ENCODE assay signal across 8 cellular contexts in the genomic region with DNA sequence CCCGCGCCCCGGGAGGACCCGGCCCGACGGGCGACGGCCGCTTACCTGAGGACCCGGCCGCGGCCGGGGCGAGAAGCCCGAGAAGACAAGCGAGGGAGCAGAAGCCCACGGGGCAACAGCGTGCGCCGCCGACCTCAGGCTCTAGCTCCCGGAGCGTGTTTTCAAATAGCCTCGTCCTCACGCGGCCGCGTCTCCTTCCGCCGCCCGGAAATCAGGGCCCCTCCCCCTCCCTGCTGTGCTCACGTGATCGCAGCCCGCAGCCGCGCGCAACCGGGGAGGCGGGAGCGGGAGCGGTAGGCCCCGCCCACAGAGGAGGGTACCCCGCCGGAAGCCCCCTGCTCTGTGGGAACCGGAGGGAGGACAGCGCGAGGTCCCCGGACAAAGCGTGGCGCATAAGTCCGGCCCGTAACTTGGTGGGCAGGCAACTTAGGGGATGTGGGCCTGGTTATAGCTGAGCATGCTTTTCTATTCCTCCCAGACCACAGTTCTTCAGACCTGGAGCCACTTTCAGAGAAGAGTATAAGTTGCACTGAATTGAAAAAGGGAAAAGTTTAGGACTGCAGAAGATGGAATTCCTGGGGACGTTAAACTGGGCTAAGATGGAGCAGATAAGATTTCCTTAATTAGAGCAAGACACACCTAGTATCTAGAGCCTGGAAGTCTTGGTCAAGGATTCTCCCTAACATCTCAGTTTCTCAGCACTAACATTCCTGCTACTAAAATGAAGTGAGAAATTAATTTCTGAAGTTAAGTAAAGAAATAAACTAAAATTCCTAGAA. TPM values are rescaled to one million over a fixed set of nuclear protein-coding genes. Genes with fewer than 3 reads are reported as not detected.
A peak's percentile ranks its signal among the peaks of the same experiment; 100 is the strongest.
DNase-seq lines count a peak whose midpoint lies in the region; ATAC-seq and TF ChIP-seq lines count a peak whose summit lies in the region.

A gene (minus strand): TSS at position 216 of the 779 bp plus-strand sequence. CDS start 3,579 bp downstream, outside the sequence.

- H3K4me3 ChIP-seq in H7 (ENCODE audit: insufficient read depth, low read depth, low read length) = peak within 1 kb of the TSS; percentile 85
- peak within 1 kb of the TSS; percentile 93 for H3K4me3 ChIP-seq in Loucy (ENCODE audit: low read length, poor library complexity, severe bottlenecking)
- peak within 1 kb of the TSS; percentile 95 for H3K4me3 ChIP-seq in fibroblast of villous mesenchyme (ENCODE audit: low read depth, low read length)
- H3K4me3 ChIP-seq in neural cell (ENCODE audit: low read length) = peak within 1 kb of the TSS; percentile 90

- peaks cover 67% of the 10 kb centered on the region for H3K4me1 ChIP-seq in Loucy (ENCODE audit: insufficient read depth, low read length, poor library complexity, severe bottlenecking)

- H3K27ac Mint-ChIP-seq in stimulated activated naive CD8-positive, alpha-beta T cell treated with anti-CD3 and anti-CD28 coated beads, Interleukin-15, amount 100 ng/mL, for 72 hours = peak within 1 kb of the TSS; percentile 93 to 99

- H3K4me1 Mint-ChIP-seq in stimulated activated naive CD8-positive, alpha-beta T cell treated with anti-CD3 and anti-CD28 coated beads, Interleukin-15, amount 100 ng/mL, for 72 hours = peaks cover 44% of the 10 kb centered on the region

- peak; percentile 41 for TF ChIP-seq RAD21 in neural cell (conservative IDR thresholded peaks at IDR 0.05)

- H2AFZ ChIP-seq in Loucy (ENCODE audit: low read length) (peak within 1 kb of the TSS; percentile 95), neural cell (ENCODE audit: low read depth, low read length) (peak within 1 kb of the TSS; percentile 56)

- no peaks in the 10 kb centered on the region for H3K36me3 ChIP-seq in H7 (replicated peaks; ENCODE audit: control insufficient read depth, insufficient read depth, low read length)
- H3K36me3 ChIP-seq in Loucy (ENCODE audit: insufficient read depth, low read length) = no peaks in the 10 kb centered on the region
- no peaks in the 10 kb centered on the region for H3K36me3 ChIP-seq in neural cell (ENCODE audit: insufficient read depth, low read length)

- no peak for TF ChIP-seq CTCF in Loucy (conservative IDR thresholded peaks at IDR 0.05; ENCODE audit: low read length)
- no peak for TF ChIP-seq CTCF in fibroblast of villous mesenchyme (IDR thresholded peaks at IDR 0.05; ENCODE audit: insufficient read depth, low read depth, low read length)
- TF ChIP-seq CTCF in neural cell (IDR thresholded peaks at IDR 0.05; ENCODE audit: poor library complexity, severe bottlenecking) = no peak

- H3K79me2 ChIP-seq in Loucy (ENCODE audit: insufficient read depth, low read length) = peaks cover 58% of the 10 kb centered on the region
- peaks cover 42% of the 10 kb centered on the region for H3K79me2 ChIP-seq in neural cell (replicated peaks; ENCODE audit: insufficient read depth, low read length)

- H3K9ac ChIP-seq in Loucy (ENCODE audit: low read depth, low read length, poor library complexity, severe bottlenecking) = peak within 1 kb of the TSS; percentile 97
- H3K9ac ChIP-seq in neural cell (ENCODE audit: low read length) = peak within 1 kb of the TSS; percentile 78

- peaks cover 11 to 16% of the 10 kb centered on the region in 2 donors for H3K9me3 Mint-ChIP-seq in stimulated activated naive CD8-positive, alpha-beta T cell treated with anti-CD3 and anti-CD28 coated beads, Interleukin-15, amount 100 ng/mL, for 72 hours

- H3K27me3 Mint-ChIP-seq in stimulated activated naive CD8-positive, alpha-beta T cell treated with anti-CD3 and anti-CD28 coated beads, Interleukin-15, amount 100 ng/mL, for 72 hours = no peaks in the 10 kb centered on the region

- peak; percentile 93 for ATAC-seq in stimulated activated naive CD8-positive, alpha-beta T cell treated with anti-CD3 and anti-CD28 coated beads, Interleukin-15, amount 100 ng/mL, for 72 hours

- H3K27me3 ChIP-seq in H7 (ENCODE audit: control insufficient read depth, insufficient read depth, low read length) = no peaks in the 10 kb centered on the region
- H3K27me3 ChIP-seq in Loucy (ENCODE audit: insufficient read depth, low read length, poor library complexity, severe bottlenecking) = no peaks in the 10 kb centered on the region
- H3K27me3 ChIP-seq in neural cell (ENCODE audit: insufficient read depth, low read depth, low read length) = no peaks in the 10 kb centered on the region

- H3K9me2 ChIP-seq in Loucy (replicated peaks; ENCODE audit: low read depth, low read length) (no peaks in the 10 kb centered on the region), neural cell (ENCODE audit: insufficient read depth, low read length) (no peaks in the 10 kb centered on the region)

- DNase-seq in ELF-1 (ENCODE audit: low read depth, low spot score) (peak; percentile 96), H7 (peak; percentile 97), SHP77 treated with DMSO at 0.1 percent for 48 hours (lab: John Stamatoyannopoulos, UW) (peak; percentile 67), fibroblast of villous mesenchyme (ENCODE audit: low read depth) (peak; percentile 89)
- peak; percentile 95 for DNase-seq in activated effector memory CD4-positive, alpha-beta T cell treated with anti-CD3 and anti-CD28 coated beads, Interleukin-2, amount 50 U/mL, for 16 hours
- DNase-seq in stimulated activated naive CD8-positive, alpha-beta T cell treated with anti-CD3 and anti-CD28 coated beads, Interleukin-15, amount 100 ng/mL, for 72 hours = peak; percentile 87 to 91

- peak within 1 kb of the TSS; percentile 92 to 97 for H3K4me3 Mint-ChIP-seq in stimulated activated naive CD8-positive, alpha-beta T cell treated with anti-CD3 and anti-CD28 coated beads, Interleukin-15, amount 100 ng/mL, for 72 hours

- H4K20me1 ChIP-seq in Loucy (ENCODE audit: insufficient read depth, low read length, poor library complexity, severe bottlenecking) (peaks cover 43% of the 10 kb centered on the region), neural cell (ENCODE audit: insufficient read depth) (no peaks in the 10 kb centered on the region)

- H3K27ac ChIP-seq in neural cell (ENCODE audit: low read length) = peak within 1 kb of the TSS; percentile 26

- peak within 1 kb of the TSS; percentile 90 for H3K4me2 ChIP-seq in Loucy (ENCODE audit: low read depth, low read length, poor library complexity, severe bottlenecking)
- H3K4me2 ChIP-seq in neural cell (ENCODE audit: low read length) = peak within 1 kb of the TSS; percentile 87

- peak; percentile 57 for TF ChIP-seq EP300 in neural cell (conservative IDR thresholded peaks at IDR 0.05; ENCODE audit: poor library complexity, severe bottlenecking)

- peaks cover 4% of the 10 kb centered on the region for H3K9me3 ChIP-seq in Loucy (ENCODE audit: insufficient read depth, low read depth, low read length)
- H3K9me3 ChIP-seq in neural cell (ENCODE audit: low read length) = no peaks in the 10 kb centered on the region

- H3F3A ChIP-seq in Loucy (ENCODE audit: low read depth) = no peaks in the 10 kb centered on the region
- no peaks in the 10 kb centered on the region for H3F3A ChIP-seq in neural cell (ENCODE audit: insufficient read depth, low read length, poor library complexity, severe bottlenecking)

TF ChIP-seq in neural cell, 6 proteins besides CTCF, POLR2A, EP300 and RAD21:
- TF ChIP-seq TAF1 (IDR thresholded peaks at IDR 0.05; ENCODE audit: low read depth) = no peak
- TF ChIP-seq POLR2AphosphoS5 (IDR thresholded peaks at IDR 0.05) = peak; percentile 91
- peak; percentile 60 for TF ChIP-seq SMC3 (conservative IDR thresholded peaks at IDR 0.05; ENCODE audit: poor library complexity)
- TF ChIP-seq EZH2 (IDR thresholded peaks at IDR 0.05; ENCODE audit: borderline replicate concordance, insufficient read depth, low read length, poor library complexity, severe bottlenecking) = no peak
- TF ChIP-seq MXI1 (conservative IDR thresholded peaks at IDR 0.05; ENCODE audit: poor library complexity, severe bottlenecking) = peak; percentile 99
- TF ChIP-seq, protein P1, sequence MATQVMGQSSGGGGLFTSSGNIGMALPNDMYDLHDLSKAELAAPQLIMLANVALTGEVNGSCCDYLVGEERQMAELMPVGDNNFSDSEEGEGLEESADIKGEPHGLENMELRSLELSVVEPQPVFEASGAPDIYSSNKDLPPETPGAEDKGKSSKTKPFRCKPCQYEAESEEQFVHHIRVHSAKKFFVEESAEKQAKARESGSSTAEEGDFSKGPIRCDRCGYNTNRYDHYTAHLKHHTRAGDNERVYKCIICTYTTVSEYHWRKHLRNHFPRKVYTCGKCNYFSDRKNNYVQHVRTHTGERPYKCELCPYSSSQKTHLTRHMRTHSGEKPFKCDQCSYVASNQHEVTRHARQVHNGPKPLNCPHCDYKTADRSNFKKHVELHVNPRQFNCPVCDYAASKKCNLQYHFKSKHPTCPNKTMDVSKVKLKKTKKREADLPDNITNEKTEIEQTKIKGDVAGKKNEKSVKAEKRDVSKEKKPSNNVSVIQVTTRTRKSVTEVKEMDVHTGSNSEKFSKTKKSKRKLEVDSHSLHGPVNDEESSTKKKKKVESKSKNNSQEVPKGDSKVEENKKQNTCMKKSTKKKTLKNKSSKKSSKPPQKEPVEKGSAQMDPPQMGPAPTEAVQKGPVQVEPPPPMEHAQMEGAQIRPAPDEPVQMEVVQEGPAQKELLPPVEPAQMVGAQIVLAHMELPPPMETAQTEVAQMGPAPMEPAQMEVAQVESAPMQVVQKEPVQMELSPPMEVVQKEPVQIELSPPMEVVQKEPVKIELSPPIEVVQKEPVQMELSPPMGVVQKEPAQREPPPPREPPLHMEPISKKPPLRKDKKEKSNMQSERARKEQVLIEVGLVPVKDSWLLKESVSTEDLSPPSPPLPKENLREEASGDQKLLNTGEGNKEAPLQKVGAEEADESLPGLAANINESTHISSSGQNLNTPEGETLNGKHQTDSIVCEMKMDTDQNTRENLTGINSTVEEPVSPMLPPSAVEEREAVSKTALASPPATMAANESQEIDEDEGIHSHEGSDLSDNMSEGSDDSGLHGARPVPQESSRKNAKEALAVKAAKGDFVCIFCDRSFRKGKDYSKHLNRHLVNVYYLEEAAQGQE (IDR thresholded peaks at IDR 0.05; ENCODE audit: borderline replicate concordance) = peak; percentile 29
TF ChIP-seq in neural cell: peak in this region for 4.

RNA-seq across cellular contexts. Expression of the gene that starts here (rescaled TPM):
- 44.9 and 57.2 TPM in 2 replicates for total RNA-seq in H7 (2014; rRNA removed; shearing (Covaris generic))
- 30.3 and 39.3 TPM in 2 replicates for total RNA-seq in fibroblast of villous mesenchyme
- polyA plus RNA-seq in neural cell = 26.2 and 30.5 TPM in 2 replicates
- 45.6 and 47.0 TPM in 2 replicates for polyA minus RNA-seq in neural cell

Comparison
In these comparisons a context has a peak if more than half of its experiments do, and no peak if none do; other contexts are left out.
1. Peak in every context shown above with its lines: DNase-seq, ATAC-seq, H3K4me3 ChIP-seq and H3K27ac ChIP-seq.